ENCODE assay signal across 30 cellular contexts in genomic region chrX:85213792-85214530, GRCh38. TPM values are rescaled to one million over a fixed set of nuclear protein-coding genes. Genes with fewer than 3 reads are reported as not detected.
"Had no signal": no experiment of that assay in that cellular context is flagged by ENCODE, and none has a peak within 500 bp of the region (broad histone marks: within the 10 kb centered on the region; RNA-seq: fewer than 3 reads in every experiment).

No MANE protein-coding gene starts in this region.

- H3K4me3 ChIP-seq: coronary artery, dorsolateral prefrontal cortex, esophagus squamous epithelium, gastrocnemius medialis, heart right ventricle, left lung, lower lobe of right lung had no signal

- H3K27ac ChIP-seq: coronary artery, dorsolateral prefrontal cortex, epithelial cell of prostate, esophagus squamous epithelium, gastrocnemius medialis, heart right ventricle, left lung, lower lobe of right lung had no signal

- H3K9me3 ChIP-seq: esophagus squamous epithelium, gastrocnemius medialis, heart right ventricle, left lung, lower lobe of right lung had no signal

- H3K27me3 ChIP-seq: esophagus squamous epithelium, heart right ventricle had no signal

- H3K36me3 ChIP-seq: esophagus squamous epithelium, gastrocnemius medialis, heart right ventricle, left lung, lower lobe of right lung had no signal

- FAIRE-seq: colon, endometrium, islet of Langerhans, keratinocyte had no signal

- DNase-seq: dermis blood vessel endothelial cell; dorsolateral prefrontal cortex; effector CD4-positive, alpha-beta T cell; effector memory CD8-positive, alpha-beta T cell; endodermal cell; erythroblast; esophagus squamous epithelium; foreskin fibroblast; foreskin melanocyte; gastrocnemius medialis; glutamatergic neuron; head of caudate nucleus; heart right ventricle; hippocampal formation; left cardiac atrium; left lung; left ventricle myocardium superior; lower lobe of right lung; mesendoderm; midbrain had no signal

- H3K4me1 ChIP-seq: esophagus squamous epithelium, gastrocnemius medialis, heart right ventricle, left lung, lower lobe of right lung had no signal

- ATAC-seq: effector memory CD8-positive, alpha-beta T cell; esophagus mucosa; gastrocnemius medialis; heart right ventricle; left cardiac atrium; left lung; left ventricle myocardium superior; lower lobe of right lung had no signal

RNA-seq across cellular contexts. Expression of gene SATL1, which starts 29.6 kb away (rescaled TPM):
- total RNA-seq: dermis blood vessel endothelial cell, esophagus mucosa, esophagus squamous epithelium, gastrocnemius medialis, kidney epithelial cell, left lung, left ventricle myocardium superior, lower lobe of right lung, lung microvascular endothelial cell, mononuclear cell had no signal
- polyA plus RNA-seq: heart right ventricle had no signal
